In genomic region chr10:78162867-78163266, GRCh38 we compare ENCODE assay signal across 17 cellular contexts.
"Had no signal": no experiment of that assay in that cellular context is flagged by ENCODE, and none has a peak within 500 bp of the region (broad histone marks: within the 10 kb centered on the region; RNA-seq: fewer than 3 reads in every experiment).

No MANE protein-coding gene starts in this region.

- H3K36me3 ChIP-seq: adrenal gland, prostate gland, thyroid gland had no signal

- H3K9me3 ChIP-seq: adrenal gland, prostate gland, thyroid gland had no signal

- H3K27me3 ChIP-seq: thyroid gland had no signal

- DNase-seq: activated CD4-positive, alpha-beta T cell treated with anti-CD3 and anti-CD28 coated beads for 48 hours; activated CD8-positive, alpha-beta memory T cell treated with anti-CD3 and anti-CD28 coated beads, Interleukin-2, amount 50 U/mL, for 4 hours; activated CD8-positive, alpha-beta T cell treated with anti-CD3 and anti-CD28 coated beads, Interleukin-2, amount 10 ng/mL, durations not matched to agents 7 days and 5 days; activated effector memory CD4-positive, alpha-beta T cell treated with anti-CD3 and anti-CD28 coated beads, Interleukin-2, amount 50 U/mL, for 16 hours; activated T-cell treated with anti-CD3 and anti-CD28 coated beads, Interleukin-2, amount 50 U/mL, for 48 hours; adrenal gland; caudate nucleus; head of caudate nucleus; nephron progenitor cell; right cardiac atrium; stimulated activated CD4-positive, alpha-beta T cell treated with anti-CD3 and anti-CD28 coated beads, Interleukin-15, amount 100 ng/mL, for 24 hours; stimulated activated CD4-positive, alpha-beta T cell treated with anti-CD3 and anti-CD28 coated beads, Interleukin-4, amount 100 ng/mL, for 1 hour; stimulated activated naive B cell treated with anti-CD40 and anti-IgM and Interleukin-4, amounts not matched to agents 10 μg/mL and 1 μg/mL and 100 μg/mL, for 72 hours; thyroid gland had no signal

- H3K27ac ChIP-seq: adrenal gland, prostate gland, skin epidermis, thyroid gland had no signal

- H3K4me1 ChIP-seq: adrenal gland, prostate gland, thyroid gland had no signal

- ATAC-seq: activated CD8-positive, alpha-beta T cell treated with anti-CD3 and anti-CD28 coated beads, Interleukin-2, amount 10 ng/mL, durations not matched to agents 7 days and 5 days; right cardiac atrium; stimulated activated naive B cell treated with anti-CD40 and anti-IgM and Interleukin-4, amounts not matched to agents 10 μg/mL and 1 μg/mL and 100 μg/mL, for 72 hours; WTC11 had no signal

- H3K4me3 ChIP-seq: adrenal gland, prostate gland, skin epidermis, thyroid gland had no signal
